ENCODE assay signal across 8 cellular contexts in genomic region chr19:5680437-5681368, GRCh38.
DNase-seq lines count a peak whose midpoint lies in the region; ATAC-seq and TF ChIP-seq lines count a peak whose summit lies in the region.

TSS of gene HSD11B1L (plus strand) at chr19:5681027. CDS start at chr19:5684833, 3,806 bp downstream.
TSS of gene MICOS13 (minus strand) at chr19:5680516. CDS start at chr19:5680486, 30 bp downstream.

- in situ Hi-C loops in GM18951 (cut with MboI; ENCODE audit: low sequenced_read_pairs, unreplicated experiment) = no loop called here

- DNase-seq in AG08395 (ENCODE audit: low spot score) (peak; percentile 97), NCI-H345 (lab: John Stamatoyannopoulos, UW) (peak; percentile 99), cerebellar cortex (ENCODE audit: low spot score) (peak; percentile 99), islet precursor cell (peak; percentile 99)
- peak; percentile 97 for DNase-seq in activated CD4-positive, CD25-positive, alpha-beta regulatory T cell treated with anti-CD3 and anti-CD28 coated beads, Interleukin-2, amount 50 U/mL, for 16 hours (ENCODE audit: low read depth, low spot score)
- peak; percentile 95 to 96 (median 96) for DNase-seq in stimulated activated CD4-positive, alpha-beta T cell treated with anti-CD3 and anti-CD28 coated beads, Interleukin-12 subunit alpha, Interleukin-12 subunit beta, amount 100 ng/mL, for 48 hours (ENCODE audit: low read depth in 2 of 3, low spot score in 1 of 3)

- peak; percentile 81 for TF ChIP-seq POLR2A in GM18951 (IDR thresholded peaks at IDR 0.05; ENCODE audit: extremely low read depth, insufficient read depth, insufficient read length)

- ATAC-seq in HG03196 (IDR thresholded peaks at IDR 0.05; ENCODE audit: unreplicated experiment) = peak; percentile 82

Comparison
In these comparisons a context has a peak if more than half of its experiments do, and no peak if none do; other contexts are left out.
1. Peak in every context shown above with its lines: DNase-seq and ATAC-seq.